ENCODE assay signal across 8 cellular contexts in genomic region chr14:61620130-61620946, GRCh38.
A peak's percentile ranks its signal among the peaks of the same experiment; 100 is the strongest.
DNase-seq lines count a peak whose midpoint lies in the region; ATAC-seq and TF ChIP-seq lines count a peak whose summit lies in the region.

No MANE protein-coding gene starts in this region.

- no peak overlapping the region for H3K4me3 Mint-ChIP-seq in neural progenitor cell

- no peak overlapping the region for H3K27ac Mint-ChIP-seq in neural progenitor cell

- peaks cover 2% of the 10 kb centered on the region for H3K9me3 Mint-ChIP-seq in neural progenitor cell

- in situ Hi-C loops in ACHN (cut with HindIII; ENCODE audit: low pct_ligation_motif_present, low pct_unique_long_range_greater_than_20kb, low sequenced_read_pairs): no loop called here

- TF ChIP-seq CTCF in neural progenitor cell (IDR thresholded peaks at IDR 0.05): no peak

- H3K4me3 ChIP-seq in neural progenitor cell: no peak overlapping the region

- H3F3A ChIP-seq in neural progenitor cell (ENCODE audit: low read depth): peaks cover 7% of the 10 kb centered on the region

- peak; percentile 71 for ATAC-seq in HG03460 (IDR thresholded peaks at IDR 0.05; ENCODE audit: unreplicated experiment)

- H3K36me3 Mint-ChIP-seq in neural progenitor cell: no peaks in the 10 kb centered on the region

- peaks cover 7% of the 10 kb centered on the region for H3K4me1 ChIP-seq in neural progenitor cell

- no peak overlapping the region for H3K27ac ChIP-seq in neural progenitor cell

- no peak overlapping the region for H2AFZ ChIP-seq in neural progenitor cell (replicated peaks)

- peaks cover 15% of the 10 kb centered on the region for H3K4me1 Mint-ChIP-seq in neural progenitor cell

- no peaks in the 10 kb centered on the region for H4K20me1 ChIP-seq in neural progenitor cell (ENCODE audit: low read depth)

- peaks cover 4% of the 10 kb centered on the region for H3K27me3 Mint-ChIP-seq in neural progenitor cell (ENCODE audit: insufficient read depth, low read depth)

- no peak overlapping the region for H3K4me2 ChIP-seq in neural progenitor cell

- no peaks in the 10 kb centered on the region for H3K36me3 ChIP-seq in neural progenitor cell

- no peaks in the 10 kb centered on the region for H3K27me3 ChIP-seq in neural progenitor cell

- no peaks in the 10 kb centered on the region for H3K79me2 ChIP-seq in neural progenitor cell (ENCODE audit: low read depth)

- H3K9me3 ChIP-seq in neural progenitor cell (ENCODE audit: low read depth): no peaks in the 10 kb centered on the region

- H3K9ac ChIP-seq in neural progenitor cell: no peak overlapping the region

- peak; percentile 24 for DNase-seq in activated CD8-positive, alpha-beta memory T cell treated with anti-CD3 and anti-CD28 coated beads, Interleukin-2, amount 50 U/mL, for 24 hours (ENCODE audit: extremely low read depth)
- no peak for DNase-seq in activated CD8-positive, alpha-beta memory T cell treated with anti-CD3 and anti-CD28 coated beads, Interleukin-2, amount 50 U/mL, for 4 hours
- DNase-seq in dedifferentiated amniotic fluid mesenchymal stem cell (ENCODE audit: extremely low spot score): peak; percentile 60
- peak; percentile 73 for DNase-seq in stimulated activated CD8-positive, alpha-beta memory T cell treated with anti-CD3 and anti-CD28 coated beads, Interleukin-4, amount 100 ng/mL, for 48 hours
- DNase-seq in ACHN: no peak
- DNase-seq in cortex of kidney (lab: John Stamatoyannopoulos, UW): no peak
- no peak for DNase-seq in neural progenitor cell (ENCODE audit: low spot score)

Comparison
In these comparisons a context has a peak if more than half of its experiments do, and no peak if none do; other contexts are left out.
1. DNase-seq: peak in activated CD8-positive, alpha-beta memory T cell treated with anti-CD3 and anti-CD28 coated beads, Interleukin-2, amount 50 U/mL, for 24 hours (single experiment), dedifferentiated amniotic fluid mesenchymal stem cell (single experiment) and stimulated activated CD8-positive, alpha-beta memory T cell treated with anti-CD3 and anti-CD28 coated beads, Interleukin-4, amount 100 ng/mL, for 48 hours (single experiment); none in activated CD8-positive, alpha-beta memory T cell treated with anti-CD3 and anti-CD28 coated beads, Interleukin-2, amount 50 U/mL, for 4 hours (single experiment), ACHN (single experiment), cortex of kidney (single experiment) and neural progenitor cell (single experiment).